In the genomic region with DNA sequence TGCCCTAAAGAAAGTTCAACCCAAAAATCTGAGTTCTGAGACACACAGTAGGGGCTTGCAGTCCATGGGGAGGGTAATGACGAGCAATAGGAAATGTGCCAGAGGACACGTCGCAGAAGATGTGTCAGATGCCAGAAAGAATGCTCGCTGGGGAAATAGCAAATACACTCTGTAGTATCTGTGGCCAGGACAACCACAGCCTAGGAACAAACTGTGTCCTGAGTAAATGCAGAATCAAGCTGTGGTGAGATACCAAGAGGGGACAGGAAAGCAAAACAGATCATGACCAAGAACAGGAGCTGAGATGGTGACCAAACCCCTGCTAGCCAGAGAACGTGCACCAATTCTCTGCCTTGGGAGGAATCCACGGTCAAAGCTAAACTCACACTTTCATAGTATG, we compare ENCODE assay signal across 12 cellular contexts. TPM values are rescaled to one million over a fixed set of nuclear protein-coding genes. Genes with fewer than 3 reads are reported as not detected.
DNase-seq lines count a peak whose midpoint lies in the region; ATAC-seq, FAIRE-seq and TF ChIP-seq lines count a peak whose summit lies in the region.
"Had no signal": no experiment of that assay in that cellular context is flagged by ENCODE, and none has a peak within 500 bp of the region (broad histone marks: within the 10 kb centered on the region; RNA-seq: fewer than 3 reads in every experiment).

No MANE protein-coding gene starts in this region.

- peak; percentile 74 for FAIRE-seq in HTR-8/SVneo (lab: Jason Lieb, UNC)

- intact Hi-C loops in Right ventricle myocardium inferior (cut with DNase I): loop anchor here (2.0 kb wide), 1 partner anchor 59 kb away; no protein-coding TSS in a partner anchor
- intact Hi-C loops in cardiac septum (cut with DNase I): no loop called here

- TF ChIP-seq CTCF in fibroblast of mammary gland (conservative IDR thresholded peaks at IDR 0.05; ENCODE audit: control insufficient read depth, insufficient read depth, low read depth, low read length): no peak

- DNase-seq in Right ventricle myocardium inferior (ENCODE audit: missing footprints) (no peak), cardiac septum (ENCODE audit: low spot score) (no peak), HTR-8/SVneo (ENCODE audit: insufficient read length, low spot score) (no peak), fibroblast of mammary gland (ENCODE audit: low read depth) (peak; percentile 49), globus pallidus (ENCODE audit: low spot score) (no peak), cerebellum (ENCODE audit: low spot score) (no peak), NCI-H1436 (lab: John Stamatoyannopoulos, UW) (no peak)
- DNase-seq in activated CD4-positive, CD25-positive, alpha-beta regulatory T cell (lab: John Stamatoyannopoulos, UW): no peak
- DNase-seq: MG63, NCI-H510A treated with DMSO at 0.1 percent for 48 hours had no signal

- no peak overlapping the region for H3K4me3 ChIP-seq in fibroblast of mammary gland (ENCODE audit: control insufficient read depth, low read depth, low read length)
- H3K4me3 ChIP-seq: MG63, SJSA1, skin epidermis had no signal

- ATAC-seq in Right ventricle myocardium inferior: peak; percentile 88

RNA-seq across cellular contexts. Expression of gene CRACR2A, which starts 9.1 kb away (rescaled TPM):
- 4.5 TPM for total RNA-seq in Right ventricle myocardium inferior
- total RNA-seq in cardiac septum: 2.3 TPM
- 5.4 TPM for total RNA-seq in cerebellum
